Comparison of ENCODE assay signal across 8 cellular contexts in genomic region chr1:207309775-207310273, GRCh38. TPM values are rescaled to one million over a fixed set of nuclear protein-coding genes. Genes with fewer than 3 reads are reported as not detected.
DNase-seq lines count a peak whose midpoint lies in the region; ATAC-seq and TF ChIP-seq lines count a peak whose summit lies in the region.

No MANE protein-coding gene starts in this region.

- WGBS in transverse colon (ENCODE audit: low coverage in 1 of 2), 2 donors = 14 to 23% methylated on average over 4 of the region's 4 CpGs

- peak overlapping the region; percentile 45 to 55 (median 52) for H3K27ac ChIP-seq in transverse colon

- TF ChIP-seq CTCF in kidney epithelial cell (IDR thresholded peaks at IDR 0.05; ENCODE audit: insufficient read depth, low read length, poor library complexity, severe bottlenecking) = no peak
- TF ChIP-seq CTCF in transverse colon (IDR thresholded peaks at IDR 0.05) = no peak

- TF ChIP-seq POLR2A in transverse colon (IDR thresholded peaks at IDR 0.05) = no peak

- intact Hi-C loops in transverse colon (cut with DNase I; ENCODE audit: low total_unique reads) = no loop called here

- in situ Hi-C loops in transverse colon (cut with MboI; ENCODE audit: low pct_ligation_motif_present in 1 of 4, low pct_unique_long_range_greater_than_20kb in 1 of 4, low sequenced_read_pairs in 3 of 4) = no loop called here

- no peak for ATAC-seq in GM21526 (IDR thresholded peaks at IDR 0.05; ENCODE audit: low FRiP score, unreplicated experiment)

- no peak for TF ChIP-seq EP300 in transverse colon (IDR thresholded peaks at IDR 0.05; ENCODE audit: low read depth)

- H3K27me3 ChIP-seq in kidney epithelial cell (ENCODE audit: control insufficient read depth, insufficient read depth, low read length) = no peaks in the 10 kb centered on the region
- H3K27me3 ChIP-seq in transverse colon = no peaks in the 10 kb centered on the region

- H3K36me3 ChIP-seq in kidney epithelial cell (ENCODE audit: control insufficient read depth, insufficient read depth, low read length) = no peaks in the 10 kb centered on the region
- H3K36me3 ChIP-seq in transverse colon = no peaks in the 10 kb centered on the region

- H3K9me3 ChIP-seq in transverse colon = no peaks in the 10 kb centered on the region

- H3K4me1 ChIP-seq in transverse colon = peaks cover 2 to 14% (median 8%) of the 10 kb centered on the region in 4 donors

- peak; percentile 22 for DNase-seq in DMS 273 treated with DMSO at 0.1 percent for 48 hours (lab: John Stamatoyannopoulos, UW)
- DNase-seq in M059J (ENCODE audit: low read depth) = peak; percentile 94
- peak; percentile 95 for DNase-seq in amniotic epithelial cell (ENCODE audit: low read depth)
- peak; percentile 83 for DNase-seq in kidney epithelial cell (ENCODE audit: low read depth)
- peak; percentile 32 for DNase-seq in transverse colon
- DNase-seq in stimulated activated CD8-positive, alpha-beta memory T cell treated with anti-CD3 and anti-CD28 coated beads, Interleukin-4, amount 100 ng/mL, for 48 hours = no peak
- DNase-seq in NCI-H1105 treated with DMSO at 0.1 percent for 48 hours (lab: John Stamatoyannopoulos, UW) = no peak

- H3K4me3 ChIP-seq in kidney epithelial cell (ENCODE audit: low read depth, low read length) (no peak overlapping the region), transverse colon (peak overlapping the region in 1 of 4 donors; percentile 20)

RNA-seq across cellular contexts. Expression of gene CD55, which starts 11.7 kb away (rescaled TPM):
- total RNA-seq in M059J (2014; rRNA removed; shearing (Covaris generic)) = 54.5 and 61.1 TPM in 2 replicates
- total RNA-seq in kidney epithelial cell (35.4 and 39.0 TPM in 2 replicates), transverse colon (10 to 100 TPM in 3 of 4 donors, 1 to 10 TPM in 1; 8.0 to 75.4 (median 40.1) TPM)

Comparison
In these comparisons a context has a peak if more than half of its experiments do, and no peak if none do; other contexts are left out.
1. DNase-seq: peak in DMS 273 treated with DMSO at 0.1 percent for 48 hours (single experiment), M059J (single experiment), amniotic epithelial cell (single experiment), kidney epithelial cell (single experiment) and transverse colon (single experiment); none in stimulated activated CD8-positive, alpha-beta memory T cell treated with anti-CD3 and anti-CD28 coated beads, Interleukin-4, amount 100 ng/mL, for 48 hours (single experiment) and NCI-H1105 treated with DMSO at 0.1 percent for 48 hours (single experiment).